14 cellular contexts compared by ENCODE assay signal in genomic region chr16:85653226-85653917, GRCh38. TPM values are rescaled to one million over a fixed set of nuclear protein-coding genes. Genes with fewer than 3 reads are reported as not detected.
DNase-seq lines count a peak whose midpoint lies in the region; TF ChIP-seq lines count a peak whose summit lies in the region.
"Had no signal": no experiment of that assay in that cellular context is flagged by ENCODE, and none has a peak within 500 bp of the region (broad histone marks: within the 10 kb centered on the region; RNA-seq: fewer than 3 reads in every experiment).

No MANE protein-coding gene starts in this region.

- peak overlapping the region; percentile 28 for H3K27ac ChIP-seq in HUES48 (ENCODE audit: low read depth, low read length)
- H3K27ac ChIP-seq in dorsolateral prefrontal cortex: peak overlapping the region in 36 of 59 donors; percentile 12 to 93 (median 71)
- peak overlapping the region; percentile 23 for H3K27ac ChIP-seq in muscle layer of duodenum (ENCODE audit: low read length)
- H3K27ac ChIP-seq in thyroid gland: peak overlapping the region; percentile 20 to 75 (median 53)
- H3K27ac ChIP-seq: hepatocyte had no signal

- H3K4me3 ChIP-seq in HUES48 (ENCODE audit: low read depth, low read length): no peak overlapping the region
- peak overlapping the region in 1 of 59 donors; percentile 34 for H3K4me3 ChIP-seq in dorsolateral prefrontal cortex
- H3K4me3 ChIP-seq in muscle layer of duodenum (ENCODE audit: low read depth in 1 of 2, low read length in 2 of 2): no peak overlapping the region
- H3K4me3 ChIP-seq in thyroid gland (replicated peaks in 1 of 3): no peak overlapping the region
- H3K4me3 ChIP-seq in HAP-1: no peak overlapping the region
- H3K4me3 ChIP-seq: hepatocyte, lung had no signal

- in situ Hi-C loops in HAP-1 (cut with MboI; ENCODE audit: low sequenced_read_pairs): no loop called here

- DNase-seq in dorsolateral prefrontal cortex (no peak), thyroid gland (peak in 1 of 2 donors; percentile 40), HuH-7.5 (ENCODE audit: low spot score) (no peak), inferior parietal cortex (ENCODE audit: extremely low spot score) (no peak), HAP-1 (ENCODE audit: low spot score in 2 of 2) (no peak)
- no peak for DNase-seq in stimulated activated CD8-positive, alpha-beta memory T cell treated with anti-CD3 and anti-CD28 coated beads, Interleukin-4, amount 100 ng/mL, for 48 hours
- DNase-seq: activated naive CD4-positive, alpha-beta T cell treated with Interleukin-2 at 50 U/mL for 16 hours; NCI-H2081 treated with DMSO at 0.1 percent for 48 hours; NCI-H748 treated with DMSO at 0.1 percent for 48 hours; stimulated activated CD4-positive, alpha-beta T cell treated with anti-CD3 and anti-CD28 coated beads, Interleukin-12 subunit alpha, Interleukin-12 subunit beta, amount 100 ng/mL, for 4 hours had no signal

- no peaks in the 10 kb centered on the region for H3K9me3 ChIP-seq in HUES48 (ENCODE audit: control insufficient read depth, insufficient read depth, low read length)
- H3K9me3 ChIP-seq in muscle layer of duodenum (ENCODE audit: control insufficient read depth in 1 of 2, low read length in 2 of 2): no peaks in the 10 kb centered on the region
- H3K9me3 ChIP-seq in thyroid gland: no peaks in the 10 kb centered on the region
- H3K9me3 ChIP-seq in HAP-1: no peaks in the 10 kb centered on the region

- H3K36me3 ChIP-seq in HUES48 (ENCODE audit: control insufficient read depth, insufficient read depth, low read length) (peaks cover 84% of the 10 kb centered on the region), muscle layer of duodenum (ENCODE audit: control insufficient read depth in 1 of 2, insufficient read depth in 2 of 2, low read length in 2 of 2) (peaks cover 30 to 46% of the 10 kb centered on the region in 2 donors), thyroid gland (peaks cover 47 to 54% of the 10 kb centered on the region in 2 donors), HAP-1 (replicated peaks) (peaks cover 85% of the 10 kb centered on the region)

- 84 to 92% methylated on average over 11 to 14 of the region's 22 CpGs for WGBS in thyroid gland, 2 donors

- no peaks in the 10 kb centered on the region for H3K27me3 ChIP-seq in HUES48 (ENCODE audit: control insufficient read depth, insufficient read depth, low read length)
- H3K27me3 ChIP-seq in dorsolateral prefrontal cortex: no peaks in the 10 kb centered on the region
- no peaks in the 10 kb centered on the region for H3K27me3 ChIP-seq in muscle layer of duodenum (ENCODE audit: low read depth, low read length)
- H3K27me3 ChIP-seq in thyroid gland: no peaks in the 10 kb centered on the region
- H3K27me3 ChIP-seq in HAP-1 (ENCODE audit: low read depth): no peaks in the 10 kb centered on the region
- H3K27me3 ChIP-seq: hepatocyte had no signal

- intact Hi-C loops in dorsolateral prefrontal cortex (cut with DNase I): loop anchor here in 1 of 2 donors (5.0 to 10.0 kb wide), 2 partner anchors 141 to 371 kb away; partner anchors contain the start of genes COX4I1 and EMC8
- intact Hi-C loops in thyroid gland (cut with DNase I): no loop called here

- TF ChIP-seq CTCF in dorsolateral prefrontal cortex (IDR thresholded peaks at IDR 0.05 in 54 of 56, conservative IDR thresholded peaks at IDR 0.05 in 2 of 56; ENCODE audit: low read depth in 1 of 56, partially characterized antibody in 56 of 56) (no peak), thyroid gland (IDR thresholded peaks at IDR 0.05) (no peak)

- no peak for TF ChIP-seq POLR2A in thyroid gland (IDR thresholded peaks at IDR 0.05)

- H3K9ac ChIP-seq in HUES48 (ENCODE audit: low read depth, low read length): no peak overlapping the region

- H3K4me1 ChIP-seq in HUES48 (ENCODE audit: control insufficient read depth, insufficient read depth, low read length) (no peaks in the 10 kb centered on the region), muscle layer of duodenum (ENCODE audit: control insufficient read depth in 1 of 2, insufficient read depth in 2 of 2, low read length in 2 of 2) (peaks cover 0 to 30% of the 10 kb centered on the region in 2 donors), thyroid gland (peaks cover 10 to 27% of the 10 kb centered on the region in 2 donors), HAP-1 (no peaks in the 10 kb centered on the region)

RNA-seq across cellular contexts. Expression of gene GINS2, which starts 35.4 kb away (rescaled TPM):
- total RNA-seq in dorsolateral prefrontal cortex (1 to 10 TPM in 113 of 120 experiments, under 1 TPM in 7; 0.61 to 8.5 (median 2.2) TPM), thyroid gland (1 to 10 TPM in 1 of 4 donors, under 1 TPM in 3; 0.24 to 1.2 (median 0.55) TPM)

RNA-seq across cellular contexts. Expression of gene GSE1, which starts 40.2 kb away (rescaled TPM):
- total RNA-seq in dorsolateral prefrontal cortex: 10 to 100 TPM; 18.4 to 76.6 (median 53.0) TPM
- 100 to 1,000 TPM in 1 of 4 donors, 10 to 100 TPM in 3; 54.2 to 155 (median 71.9) TPM for total RNA-seq in thyroid gland
